In the genomic region with DNA sequence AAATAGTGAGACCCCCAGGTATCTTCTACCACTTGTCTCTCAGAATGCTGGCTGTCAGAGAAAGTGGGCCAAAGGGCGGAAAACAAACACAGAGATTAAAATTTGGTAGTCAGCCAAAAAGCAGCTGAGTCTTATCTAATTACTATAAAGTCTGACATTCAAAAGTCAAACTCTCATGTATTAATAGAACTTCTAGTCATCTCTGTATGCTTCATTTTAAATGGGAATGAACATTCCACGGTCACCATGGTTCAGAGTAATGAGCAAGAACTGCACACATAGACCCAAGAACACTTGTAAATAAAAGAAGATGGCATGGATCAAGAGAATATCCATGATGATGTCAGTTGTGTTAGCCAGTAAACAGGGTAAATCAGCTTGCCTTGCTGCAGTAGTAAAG, we compare ENCODE assay signal across 19 cellular contexts.
DNase-seq lines count a peak whose midpoint lies in the region; ATAC-seq and TF ChIP-seq lines count a peak whose summit lies in the region.
"Had no signal": no experiment of that assay in that cellular context is flagged by ENCODE, and none has a peak within 500 bp of the region (broad histone marks: within the 10 kb centered on the region; RNA-seq: fewer than 3 reads in every experiment).

No MANE protein-coding gene starts in this region.

- peaks cover 0 to 11% of the 10 kb centered on the region in 2 donors for H3K4me1 ChIP-seq in right atrium auricular region
- H3K4me1 ChIP-seq in hepatocyte (ENCODE audit: insufficient read depth): peaks cover 24% of the 10 kb centered on the region
- H3K4me1 ChIP-seq: BLaER1, Peyer's patch had no signal

- H3K4me3 Mint-ChIP-seq in activated CD4-positive, alpha-beta memory T cell treated with anti-CD3 and anti-CD28 coated beads, Interleukin-2, amount 10 ng/mL, durations not matched to agents 7 days and 5 days: no peak overlapping the region
- no peak overlapping the region for H3K4me3 Mint-ChIP-seq in stimulated activated memory B cell treated with anti-CD40 and anti-IgM and Interleukin-4, amounts not matched to agents 10 μg/mL and 1 μg/mL and 100 μg/mL, for 72 hours
- H3K4me3 Mint-ChIP-seq: CD8-positive, alpha-beta memory T cell had no signal

- no peak overlapping the region for H3K27ac Mint-ChIP-seq in activated CD4-positive, alpha-beta memory T cell treated with anti-CD3 and anti-CD28 coated beads, Interleukin-2, amount 10 ng/mL, durations not matched to agents 7 days and 5 days
- H3K27ac Mint-ChIP-seq in stimulated activated memory B cell treated with anti-CD40 and anti-IgM and Interleukin-4, amounts not matched to agents 10 μg/mL and 1 μg/mL and 100 μg/mL, for 72 hours: no peak overlapping the region

- H3K27me3 Mint-ChIP-seq in activated CD4-positive, alpha-beta memory T cell treated with anti-CD3 and anti-CD28 coated beads, Interleukin-2, amount 10 ng/mL, durations not matched to agents 7 days and 5 days: no peaks in the 10 kb centered on the region
- no peaks in the 10 kb centered on the region for H3K27me3 Mint-ChIP-seq in stimulated activated memory B cell treated with anti-CD40 and anti-IgM and Interleukin-4, amounts not matched to agents 10 μg/mL and 1 μg/mL and 100 μg/mL, for 72 hours
- H3K27me3 Mint-ChIP-seq: CD8-positive, alpha-beta memory T cell had no signal

- DNase-seq in Right ventricle myocardium superior (no peak), right atrium auricular region (ENCODE audit: low spot score) (no peak), OCI-M1 (lab: John Stamatoyannopoulos, UW) (peak; percentile 16), hepatocyte (ENCODE audit: low spot score) (no peak), D341Med (ENCODE audit: low spot score) (no peak)
- DNase-seq in activated CD4-positive, alpha-beta memory T cell treated with anti-CD3 and anti-CD28 coated beads, Interleukin-2, amount 10 ng/mL, durations not matched to agents 7 days and 5 days: no peak
- DNase-seq: CD8-positive, alpha-beta memory T cell; EL; Karpas-422; MG63; NCI-H1092; NCI-H1694; NCI-H226; Peyer's patch; SHP77 treated with DMSO at 0.1 percent for 48 hours had no signal

- no peaks in the 10 kb centered on the region for H3K4me1 Mint-ChIP-seq in activated CD4-positive, alpha-beta memory T cell treated with anti-CD3 and anti-CD28 coated beads, Interleukin-2, amount 10 ng/mL, durations not matched to agents 7 days and 5 days
- no peaks in the 10 kb centered on the region for H3K4me1 Mint-ChIP-seq in stimulated activated memory B cell treated with anti-CD40 and anti-IgM and Interleukin-4, amounts not matched to agents 10 μg/mL and 1 μg/mL and 100 μg/mL, for 72 hours
- H3K4me1 Mint-ChIP-seq: CD8-positive, alpha-beta memory T cell had no signal

- TF ChIP-seq CTCF in right atrium auricular region (IDR thresholded peaks at IDR 0.05): no peak
- no peak for TF ChIP-seq CTCF in hepatocyte (IDR thresholded peaks at IDR 0.05; ENCODE audit: poor library complexity)

- no peaks in the 10 kb centered on the region for H3K36me3 Mint-ChIP-seq in activated CD4-positive, alpha-beta memory T cell treated with anti-CD3 and anti-CD28 coated beads, Interleukin-2, amount 10 ng/mL, durations not matched to agents 7 days and 5 days (ENCODE audit: low read depth)
- no peaks in the 10 kb centered on the region for H3K36me3 Mint-ChIP-seq in stimulated activated memory B cell treated with anti-CD40 and anti-IgM and Interleukin-4, amounts not matched to agents 10 μg/mL and 1 μg/mL and 100 μg/mL, for 72 hours

- H3K9me3 ChIP-seq in right atrium auricular region: no peaks in the 10 kb centered on the region
- H3K9me3 ChIP-seq in hepatocyte (ENCODE audit: low read depth): no peaks in the 10 kb centered on the region
- H3K9me3 ChIP-seq: MG63 had no signal

- peak overlapping the region in 1 of 2 donors; percentile 54 for H3K27ac ChIP-seq in right atrium auricular region
- no peak overlapping the region for H3K27ac ChIP-seq in hepatocyte
- H3K27ac ChIP-seq: BLaER1, Peyer's patch had no signal

- ATAC-seq in Right ventricle myocardium superior (ENCODE audit: poor library complexity): peak; percentile 91
- no peak for ATAC-seq in GM18498 (IDR thresholded peaks at IDR 0.05; ENCODE audit: unreplicated experiment)
- no peak for ATAC-seq in stimulated activated memory B cell treated with anti-CD40 and anti-IgM and Interleukin-4, amounts not matched to agents 10 μg/mL and 1 μg/mL and 100 μg/mL, for 72 hours
- ATAC-seq: SK-N-SH treated with all-trans-retinoic acid at 6 μM for 48 hours had no signal

- WGBS in hepatocyte (ENCODE audit: low lambda C conversion rate, missing lambda C conversion rate): 76% methylated on average over 2 of the region's 2 CpGs

- peak overlapping the region; percentile 10 for H3K4me2 ChIP-seq in hepatocyte
- H3K4me2 ChIP-seq: BLaER1 had no signal

- H4K20me1 ChIP-seq in hepatocyte (ENCODE audit: insufficient read depth, poor library complexity, severe bottlenecking): no peaks in the 10 kb centered on the region
- H4K20me1 ChIP-seq: BLaER1 had no signal

- no peaks in the 10 kb centered on the region for H3K27me3 ChIP-seq in right atrium auricular region
- no peaks in the 10 kb centered on the region for H3K27me3 ChIP-seq in hepatocyte
- H3K27me3 ChIP-seq: BLaER1, MG63, Peyer's patch had no signal

- H3K79me2 ChIP-seq in hepatocyte: no peaks in the 10 kb centered on the region

- no peak overlapping the region for H3K4me3 ChIP-seq in right atrium auricular region
- H3K4me3 ChIP-seq in hepatocyte: no peak overlapping the region
- H3K4me3 ChIP-seq: BLaER1, MG63, Peyer's patch had no signal

- H3K36me3 ChIP-seq in right atrium auricular region (no peaks in the 10 kb centered on the region), hepatocyte (replicated peaks; ENCODE audit: insufficient read depth, low read depth) (no peaks in the 10 kb centered on the region)
- H3K36me3 ChIP-seq: BLaER1, MG63, Peyer's patch had no signal

- H3K9me2 ChIP-seq in hepatocyte (replicated peaks; ENCODE audit: insufficient read depth): no peaks in the 10 kb centered on the region

- peak overlapping the region; percentile 19 for H2AFZ ChIP-seq in hepatocyte

- POLR2A ChIA-PET in activated CD4-positive, alpha-beta memory T cell treated with anti-CD3 and anti-CD28 coated beads, Interleukin-2, amount 10 ng/mL, durations not matched to agents 7 days and 5 days (lab: Charles Lee): no interaction called here

- H3K9me3 Mint-ChIP-seq in activated CD4-positive, alpha-beta memory T cell treated with anti-CD3 and anti-CD28 coated beads, Interleukin-2, amount 10 ng/mL, durations not matched to agents 7 days and 5 days: peaks cover 8% of the 10 kb centered on the region
- peaks cover 3% of the 10 kb centered on the region for H3K9me3 Mint-ChIP-seq in stimulated activated memory B cell treated with anti-CD40 and anti-IgM and Interleukin-4, amounts not matched to agents 10 μg/mL and 1 μg/mL and 100 μg/mL, for 72 hours

- intact Hi-C loops in Right ventricle myocardium superior (cut with DNase I): no loop called here

- CTCF ChIA-PET in activated CD4-positive, alpha-beta memory T cell treated with anti-CD3 and anti-CD28 coated beads, Interleukin-2, amount 10 ng/mL, durations not matched to agents 7 days and 5 days (lab: Charles Lee): no interaction called here
